In genomic region chr2:27369471-27370025, GRCh38 we compare ENCODE assay signal across 8 cellular contexts. TPM values are rescaled to one million over a fixed set of nuclear protein-coding genes. Genes with fewer than 3 reads are reported as not detected.
DNase-seq lines count a peak whose midpoint lies in the region; ATAC-seq and TF ChIP-seq lines count a peak whose summit lies in the region.

No MANE protein-coding gene starts in this region.

- H3K4me3 Mint-ChIP-seq in IgD-negative memory B cell (peak overlapping the region; percentile 84 to 100 (median 95)), neural crest cell (peak overlapping the region; percentile 98)
- H3K4me3 Mint-ChIP-seq in activated CD8-positive, alpha-beta T cell treated with anti-CD3 and anti-CD28 coated beads, Interleukin-2, amount 10 ng/mL, durations not matched to agents 7 days and 5 days: peak overlapping the region; percentile 98

- peak overlapping the region; percentile 14 for H3K27ac ChIP-seq in foreskin keratinocyte

- no peaks in the 10 kb centered on the region for H3K27me3 Mint-ChIP-seq in IgD-negative memory B cell
- H3K27me3 Mint-ChIP-seq in activated CD8-positive, alpha-beta T cell treated with anti-CD3 and anti-CD28 coated beads, Interleukin-2, amount 10 ng/mL, durations not matched to agents 7 days and 5 days (ENCODE audit: low read depth): no peaks in the 10 kb centered on the region
- H3K27me3 Mint-ChIP-seq in neural crest cell (ENCODE audit: low read depth): peaks cover 6% of the 10 kb centered on the region

- ATAC-seq in activated CD8-positive, alpha-beta T cell treated with anti-CD3 and anti-CD28 coated beads, Interleukin-2, amount 10 ng/mL, durations not matched to agents 7 days and 5 days: no peak
- peak; percentile 50 for ATAC-seq in foreskin keratinocyte

- DNase-seq in ACHN: peak; percentile 70
- DNase-seq in GM12865 (ENCODE audit: low read depth): no peak
- no peak for DNase-seq in activated CD8-positive, alpha-beta T cell treated with anti-CD3 and anti-CD28 coated beads, Interleukin-2, amount 10 ng/mL, durations not matched to agents 7 days and 5 days
- DNase-seq in foreskin keratinocyte: peak in 1 of 2 donors; percentile 48
- DNase-seq in neural crest cell (ENCODE audit: low read depth, low spot score): no peak
- DNase-seq in stimulated activated CD4-positive, alpha-beta T cell treated with anti-CD3 and anti-CD28 coated beads, Interleukin-2, amount 100 ng/mL, for 48 hours: no peak
- no peak for DNase-seq in DMS114 treated with DMSO at 0.1 percent for 48 hours (lab: John Stamatoyannopoulos, UW; ENCODE audit: unreplicated experiment)

- no peaks in the 10 kb centered on the region for H3K27me3 ChIP-seq in foreskin keratinocyte

- H3K27ac Mint-ChIP-seq in IgD-negative memory B cell (peak overlapping the region; percentile 71 to 95 (median 91)), neural crest cell (ENCODE audit: unreplicated experiment) (peak overlapping the region; percentile 96)
- H3K27ac Mint-ChIP-seq in activated CD8-positive, alpha-beta T cell treated with anti-CD3 and anti-CD28 coated beads, Interleukin-2, amount 10 ng/mL, durations not matched to agents 7 days and 5 days: peak overlapping the region; percentile 95

- H3K9me3 Mint-ChIP-seq in IgD-negative memory B cell: no peaks in the 10 kb centered on the region
- H3K9me3 Mint-ChIP-seq in activated CD8-positive, alpha-beta T cell treated with anti-CD3 and anti-CD28 coated beads, Interleukin-2, amount 10 ng/mL, durations not matched to agents 7 days and 5 days (ENCODE audit: insufficient read depth): no peaks in the 10 kb centered on the region
- no peaks in the 10 kb centered on the region for H3K9me3 Mint-ChIP-seq in neural crest cell

- CTCF ChIA-PET in activated CD8-positive, alpha-beta T cell treated with anti-CD3 and anti-CD28 coated beads, Interleukin-2, amount 10 ng/mL, durations not matched to agents 7 days and 5 days (lab: Charles Lee): interaction anchor here (0.7 to 3.2 kb wide), 17 partner anchors 10 to 314 kb away, joined by 3 to 16 read pairs (median 5); partner anchors contain the start of genes GTF3C2 and MPV17

- peaks cover 6% of the 10 kb centered on the region for H3K4me1 ChIP-seq in foreskin keratinocyte

- H3K36me3 Mint-ChIP-seq in IgD-negative memory B cell (peaks cover 4% of the 10 kb centered on the region), neural crest cell (ENCODE audit: low read depth) (peaks cover 25% of the 10 kb centered on the region)
- peaks cover 62% of the 10 kb centered on the region for H3K36me3 Mint-ChIP-seq in activated CD8-positive, alpha-beta T cell treated with anti-CD3 and anti-CD28 coated beads, Interleukin-2, amount 10 ng/mL, durations not matched to agents 7 days and 5 days (ENCODE audit: low read depth)

- in situ Hi-C loops in ACHN (cut with HindIII; ENCODE audit: low pct_ligation_motif_present, low pct_unique_long_range_greater_than_20kb, low sequenced_read_pairs): no loop called here

- TF ChIP-seq CTCF in GM12865 (IDR thresholded peaks at IDR 0.05; ENCODE audit: insufficient read depth, low read depth, low read length, missing control alignments) (no peak), foreskin keratinocyte (conservative IDR thresholded peaks at IDR 0.05) (no peak), neural crest cell (conservative IDR thresholded peaks at IDR 0.05) (no peak)

- H3K4me1 Mint-ChIP-seq in IgD-negative memory B cell: peaks cover 17 to 26% (median 25%) of the 10 kb centered on the region in 3 donors
- peaks cover 49% of the 10 kb centered on the region for H3K4me1 Mint-ChIP-seq in activated CD8-positive, alpha-beta T cell treated with anti-CD3 and anti-CD28 coated beads, Interleukin-2, amount 10 ng/mL, durations not matched to agents 7 days and 5 days (ENCODE audit: low read depth)
- H3K4me1 Mint-ChIP-seq in neural crest cell: peaks cover 36% of the 10 kb centered on the region

- peak overlapping the region; percentile 88 for H3K4me3 ChIP-seq in GM12865 (ENCODE audit: low read depth, low read length)

- POLR2A ChIA-PET in activated CD8-positive, alpha-beta T cell treated with anti-CD3 and anti-CD28 coated beads, Interleukin-2, amount 10 ng/mL, durations not matched to agents 7 days and 5 days (lab: Charles Lee): interaction anchor here (0.9 to 3.7 kb wide), 9 partner anchors 9 to 892 kb away, joined by 3 to 57 read pairs (median 4); partner anchors contain the start of genes GTF3C2, MPV17, PPM1G and ZNF513

RNA-seq across cellular contexts. Expression of gene EIF2B4, which starts 0.6 kb away (rescaled TPM):
- 35.0 TPM for polyA plus RNA-seq in IgD-negative memory B cell
- total RNA-seq in activated CD8-positive, alpha-beta T cell treated with anti-CD3 and anti-CD28 coated beads, Interleukin-2, amount 10 ng/mL, durations not matched to agents 7 days and 5 days: 10 to 100 TPM; 34.5 to 37.0 TPM
- total RNA-seq in foreskin keratinocyte: 39.9 and 45.6 TPM in 2 replicates
- polyA plus RNA-seq in foreskin keratinocyte: 48.6 and 51.2 TPM in 2 replicates
- 72.5 TPM in 2 replicates for total RNA-seq in neural crest cell

RNA-seq across cellular contexts. Expression of gene SNX17, which starts 0.9 kb away (rescaled TPM):
- polyA plus RNA-seq in IgD-negative memory B cell (219 TPM), foreskin keratinocyte (129 and 132 TPM in 2 replicates)
- 100 to 1,000 TPM; 119 to 120 TPM for total RNA-seq in activated CD8-positive, alpha-beta T cell treated with anti-CD3 and anti-CD28 coated beads, Interleukin-2, amount 10 ng/mL, durations not matched to agents 7 days and 5 days
- total RNA-seq in foreskin keratinocyte (110 and 111 TPM in 2 replicates), neural crest cell (104 and 109 TPM in 2 replicates)

RNA-seq across cellular contexts. Expression of gene ZNF513, which starts 11.0 kb away (rescaled TPM):
- 4.8 TPM for polyA plus RNA-seq in IgD-negative memory B cell
- 10 to 100 TPM; 11.8 to 13.3 TPM for total RNA-seq in activated CD8-positive, alpha-beta T cell treated with anti-CD3 and anti-CD28 coated beads, Interleukin-2, amount 10 ng/mL, durations not matched to agents 7 days and 5 days
- total RNA-seq in foreskin keratinocyte: 10.2 and 12.9 TPM in 2 replicates
- polyA plus RNA-seq in foreskin keratinocyte: 13.9 and 14.8 TPM in 2 replicates
- 26.5 and 27.9 TPM in 2 replicates for total RNA-seq in neural crest cell

RNA-seq across cellular contexts. Expression of gene GTF3C2, which starts 13.0 kb away (rescaled TPM):
- polyA plus RNA-seq in IgD-negative memory B cell (38.6 TPM), foreskin keratinocyte (39.9 and 50.9 TPM in 2 replicates)
- total RNA-seq in activated CD8-positive, alpha-beta T cell treated with anti-CD3 and anti-CD28 coated beads, Interleukin-2, amount 10 ng/mL, durations not matched to agents 7 days and 5 days: 10 to 100 TPM; 60.9 to 62.6 TPM
- total RNA-seq in foreskin keratinocyte (44.2 and 52.9 TPM in 2 replicates), neural crest cell (109 and 114 TPM in 2 replicates)

RNA-seq across cellular contexts. Expression of gene PPM1G, which starts 39.8 kb away (rescaled TPM):
- polyA plus RNA-seq in IgD-negative memory B cell: 80.1 TPM
- 100 to 1,000 TPM; 130 to 136 TPM for total RNA-seq in activated CD8-positive, alpha-beta T cell treated with anti-CD3 and anti-CD28 coated beads, Interleukin-2, amount 10 ng/mL, durations not matched to agents 7 days and 5 days
- total RNA-seq in foreskin keratinocyte: 128 and 169 TPM in 2 replicates
- 119 and 149 TPM in 2 replicates for polyA plus RNA-seq in foreskin keratinocyte
- 157 and 163 TPM in 2 replicates for total RNA-seq in neural crest cell
